13 cellular contexts compared by ENCODE assay signal in the genomic region with DNA sequence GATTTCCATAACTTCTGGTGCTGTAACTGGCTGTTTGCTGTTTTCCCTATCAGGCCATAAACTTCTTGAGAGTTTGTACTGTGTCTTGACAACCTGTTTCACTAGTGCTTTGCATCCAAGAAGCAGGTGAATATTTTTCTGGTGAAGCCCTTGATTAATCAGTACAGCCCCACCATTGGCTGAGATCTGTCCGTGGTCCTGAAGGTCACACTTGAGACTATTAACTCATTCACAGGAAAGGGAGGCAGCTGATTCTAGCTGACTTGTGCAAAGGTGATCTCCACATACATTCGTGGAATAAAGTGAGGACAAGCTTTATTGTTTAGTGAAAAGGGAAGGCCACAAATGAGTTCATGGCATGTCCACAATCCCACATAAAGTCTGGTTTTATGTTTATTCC.
"Had no signal": no experiment of that assay in that cellular context is flagged by ENCODE, and none has a peak within 500 bp of the region (broad histone marks: within the 10 kb centered on the region; RNA-seq: fewer than 3 reads in every experiment).

No MANE protein-coding gene starts in this region.

- H3K4me1 ChIP-seq: body of pancreas, gastroesophageal sphincter, stomach, uterus had no signal

- H3K9me3 ChIP-seq: body of pancreas, gastroesophageal sphincter, neutrophil, uterus had no signal

- H3K36me3 ChIP-seq: gastroesophageal sphincter, neutrophil, stomach, uterus had no signal

- H3K27ac ChIP-seq: body of pancreas, epithelial cell of prostate, gastroesophageal sphincter, neutrophil, stomach, uterus had no signal

- H3K27me3 ChIP-seq: body of pancreas, gastroesophageal sphincter, neutrophil, stomach, uterus had no signal

- H3K4me3 ChIP-seq: body of pancreas, gastroesophageal sphincter, stomach, uterus had no signal

- DNase-seq: body of pancreas; cortex of kidney; effector memory CD8-positive, alpha-beta T cell; kidney; left ventricle myocardium superior; retina; stimulated activated CD4-positive, alpha-beta T cell treated with anti-CD3 and anti-CD28 coated beads, Interleukin-15, amount 100 ng/mL, for 24 hours; stimulated activated CD4-positive, alpha-beta T cell treated with anti-CD3 and anti-CD28 coated beads, Interleukin-4, amount 100 ng/mL, for 4 hours; stomach; uterus had no signal
